ENCODE assay signal across 15 cellular contexts in genomic region chr10:121990015-121990677, GRCh38. TPM values are rescaled to one million over a fixed set of nuclear protein-coding genes. Genes with fewer than 3 reads are reported as not detected.
A peak's percentile ranks its signal among the peaks of the same experiment; 100 is the strongest.
DNase-seq lines count a peak whose midpoint lies in the region; ATAC-seq and TF ChIP-seq lines count a peak whose summit lies in the region.
"Had no signal": no experiment of that assay in that cellular context is flagged by ENCODE, and none has a peak within 500 bp of the region (broad histone marks: within the 10 kb centered on the region; RNA-seq: fewer than 3 reads in every experiment).

No MANE protein-coding gene starts in this region.

- no peak overlapping the region for H3K4me3 Mint-ChIP-seq in GM23338
- H3K4me3 Mint-ChIP-seq: neural crest cell; T-helper 1 cell treated with Interleukin-12 subunit alpha and Interleukin-12 subunit beta and Interleukin-4 antibody, amounts not matched to agents 30 μg/mL and 1 μg/mL, for 36 hours had no signal

- no peaks in the 10 kb centered on the region for H3K79me2 ChIP-seq in GM23338 (replicated peaks; ENCODE audit: insufficient read depth)

- H3K36me3 ChIP-seq in GM23338 (ENCODE audit: insufficient read depth) (no peaks in the 10 kb centered on the region), skeletal muscle tissue (ENCODE audit: control insufficient read depth in 3 of 3, insufficient read depth in 3 of 3, low read length in 3 of 3) (no peaks in the 10 kb centered on the region)

- H3K9me3 Mint-ChIP-seq in GM23338 = peaks cover 14% of the 10 kb centered on the region
- H3K9me3 Mint-ChIP-seq: neural crest cell had no signal

- H3K4me3 ChIP-seq in GM23338 = no peak overlapping the region
- no peak overlapping the region for H3K4me3 ChIP-seq in fibroblast of the aortic adventitia (ENCODE audit: low read depth, low read length)
- no peak overlapping the region for H3K4me3 ChIP-seq in skeletal muscle tissue (ENCODE audit: low read length in 3 of 3)

- H3K4me1 ChIP-seq in GM23338 (ENCODE audit: insufficient read depth) (peaks cover 7% of the 10 kb centered on the region; the same call in 1 of the 2 replicates), skeletal muscle tissue (ENCODE audit: control insufficient read depth in 3 of 3, insufficient read depth in 3 of 3, low read length in 3 of 3) (peaks cover 8 to 27% (median 21%) of the 10 kb centered on the region in 3 donors)

- H3F3A ChIP-seq in GM23338 (replicated peaks; ENCODE audit: low read depth) = no peaks in the 10 kb centered on the region

- no peaks in the 10 kb centered on the region for H4K20me1 ChIP-seq in GM23338 (replicated peaks; ENCODE audit: insufficient read depth)

- no peaks in the 10 kb centered on the region for H3K9me2 ChIP-seq in GM23338 (ENCODE audit: insufficient read depth)

- no peaks in the 10 kb centered on the region for H3K9me3 ChIP-seq in skeletal muscle tissue (ENCODE audit: control insufficient read depth in 3 of 3, low read length in 3 of 3)

- H3K27me3 ChIP-seq in GM23338 (ENCODE audit: insufficient read depth) = no peaks in the 10 kb centered on the region
- no peaks in the 10 kb centered on the region for H3K27me3 ChIP-seq in skeletal muscle tissue (ENCODE audit: control insufficient read depth in 3 of 3, insufficient read depth in 3 of 3, low read length in 3 of 3)

- no peaks in the 10 kb centered on the region for H3K27me3 Mint-ChIP-seq in GM23338 (ENCODE audit: insufficient read depth, low read depth, poor library complexity)

- peaks cover 6% of the 10 kb centered on the region for H3K36me3 Mint-ChIP-seq in GM23338 (ENCODE audit: low read depth)

- H3K9ac ChIP-seq in skeletal muscle tissue (ENCODE audit: low read depth in 1 of 3, low read length in 3 of 3) = no peak overlapping the region
- H3K9ac ChIP-seq: KMS-11 had no signal

- H3K27ac ChIP-seq in GM23338 (ENCODE audit: low read depth) (no peak overlapping the region), skeletal muscle tissue (ENCODE audit: low read depth, low read length) (peak overlapping the region; percentile 39)
- H3K27ac ChIP-seq: KMS-11 had no signal

- H3K27ac Mint-ChIP-seq in GM23338 = no peak overlapping the region
- H3K27ac Mint-ChIP-seq: activated T-helper 2 cell treated with anti-CD3 and anti-CD28 coated beads, Interferon-gamma antibody, Interleukin-2, Interleukin-4, amounts not matched to agents 10 μg/mL and 5 μg/mL and 100 μg/mL, durations not matched to agents 14 hours and 24 hours and 36 hours; T-helper 1 cell treated with Interleukin-12 subunit alpha and Interleukin-12 subunit beta and Interleukin-4 antibody, amounts not matched to agents 30 μg/mL and 1 μg/mL, for 36 hours had no signal

- ATAC-seq in GM23338 = no peak
- no peak for ATAC-seq in HG03521 (IDR thresholded peaks at IDR 0.05; ENCODE audit: unreplicated experiment)

- TF ChIP-seq CTCF in GM23338 (conservative IDR thresholded peaks at IDR 0.05; ENCODE audit: low read depth in 2 of 2) (no peak), fibroblast of the aortic adventitia (IDR thresholded peaks at IDR 0.05; ENCODE audit: insufficient read depth, low read length) (peak; percentile 2)

- no peak overlapping the region for H3K4me2 ChIP-seq in GM23338
- H3K4me2 ChIP-seq: KMS-11 had no signal

- H2AFZ ChIP-seq in GM23338 = peak overlapping the region; percentile 76; the same call in 1 of the 2 replicates

- DNase-seq in GM23338 (ENCODE audit: low spot score) (no peak), RPMI8226 (peak; percentile 55), fibroblast of the aortic adventitia (ENCODE audit: low read depth) (no peak), NCI-H1092 (lab: John Stamatoyannopoulos, UW) (no peak), COR-L47 (lab: John Stamatoyannopoulos, UW) (no peak)
- DNase-seq in activated CD8-positive, alpha-beta memory T cell treated with anti-CD3 and anti-CD28 coated beads, Interleukin-2, amount 50 U/mL, for 48 hours = no peak
- DNase-seq: caudate nucleus, NCI-H1417, SHP77 had no signal

- peaks cover 19% of the 10 kb centered on the region; the same call in 2 of the 3 replicates for H3K4me1 Mint-ChIP-seq in GM23338
- H3K4me1 Mint-ChIP-seq: neural crest cell had no signal

TF ChIP-seq in GM23338, 12 proteins besides CTCF, POLR2A, EP300 and RAD21:
- TF ChIP-seq JUNB (IDR thresholded peaks at IDR 0.05; ENCODE audit: unreplicated experiment) (no peak), POLR2AphosphoS5 (IDR thresholded peaks at IDR 0.05; ENCODE audit: low read depth) (no peak), EZH2 (IDR thresholded peaks at IDR 0.05; ENCODE audit: low read depth, unreplicated experiment) (no peak), EZH2phosphoT487 (IDR thresholded peaks at IDR 0.05; ENCODE audit: unreplicated experiment) (no peak), CREB1 (CRISPR knock-in tag; IDR thresholded peaks at IDR 0.05; ENCODE audit: low read depth) (no peak), NANOG (IDR thresholded peaks at IDR 0.05; ENCODE audit: borderline replicate concordance) (no peak), ETS1 (IDR thresholded peaks at IDR 0.05) (no peak)
- TF ChIP-seq, protein P1, sequence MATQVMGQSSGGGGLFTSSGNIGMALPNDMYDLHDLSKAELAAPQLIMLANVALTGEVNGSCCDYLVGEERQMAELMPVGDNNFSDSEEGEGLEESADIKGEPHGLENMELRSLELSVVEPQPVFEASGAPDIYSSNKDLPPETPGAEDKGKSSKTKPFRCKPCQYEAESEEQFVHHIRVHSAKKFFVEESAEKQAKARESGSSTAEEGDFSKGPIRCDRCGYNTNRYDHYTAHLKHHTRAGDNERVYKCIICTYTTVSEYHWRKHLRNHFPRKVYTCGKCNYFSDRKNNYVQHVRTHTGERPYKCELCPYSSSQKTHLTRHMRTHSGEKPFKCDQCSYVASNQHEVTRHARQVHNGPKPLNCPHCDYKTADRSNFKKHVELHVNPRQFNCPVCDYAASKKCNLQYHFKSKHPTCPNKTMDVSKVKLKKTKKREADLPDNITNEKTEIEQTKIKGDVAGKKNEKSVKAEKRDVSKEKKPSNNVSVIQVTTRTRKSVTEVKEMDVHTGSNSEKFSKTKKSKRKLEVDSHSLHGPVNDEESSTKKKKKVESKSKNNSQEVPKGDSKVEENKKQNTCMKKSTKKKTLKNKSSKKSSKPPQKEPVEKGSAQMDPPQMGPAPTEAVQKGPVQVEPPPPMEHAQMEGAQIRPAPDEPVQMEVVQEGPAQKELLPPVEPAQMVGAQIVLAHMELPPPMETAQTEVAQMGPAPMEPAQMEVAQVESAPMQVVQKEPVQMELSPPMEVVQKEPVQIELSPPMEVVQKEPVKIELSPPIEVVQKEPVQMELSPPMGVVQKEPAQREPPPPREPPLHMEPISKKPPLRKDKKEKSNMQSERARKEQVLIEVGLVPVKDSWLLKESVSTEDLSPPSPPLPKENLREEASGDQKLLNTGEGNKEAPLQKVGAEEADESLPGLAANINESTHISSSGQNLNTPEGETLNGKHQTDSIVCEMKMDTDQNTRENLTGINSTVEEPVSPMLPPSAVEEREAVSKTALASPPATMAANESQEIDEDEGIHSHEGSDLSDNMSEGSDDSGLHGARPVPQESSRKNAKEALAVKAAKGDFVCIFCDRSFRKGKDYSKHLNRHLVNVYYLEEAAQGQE (IDR thresholded peaks at IDR 0.05; ENCODE audit: unreplicated experiment) = no peak
TF ChIP-seq in GM23338: peak in this region for 0.

RNA-seq across cellular contexts. Expression of gene TACC2, which starts 1.2 kb away (rescaled TPM):
- total RNA-seq in GM23338 (2014; rRNA removed; shearing (Covaris generic)) = 24.2 and 35.9 TPM in 2 replicates
- 25.8 and 30.8 TPM in 2 replicates for polyA plus RNA-seq in GM23338 (2016; fragmentation: Nextera tagmentation; extraction: Ambion mirVana)
- total RNA-seq in fibroblast of the aortic adventitia (ENCODE audit: low replicate concordance) = 9.2 and 15.3 TPM in 2 replicates
- 37.6 TPM for total RNA-seq in skeletal muscle tissue
- total RNA-seq: activated T-helper 2 cell treated with anti-CD3 and anti-CD28 coated beads, Interferon-gamma antibody, Interleukin-2, Interleukin-4, amounts not matched to agents 10 μg/mL and 5 μg/mL and 100 μg/mL, durations not matched to agents 14 hours and 24 hours and 36 hours had no signal

RNA-seq across cellular contexts. Expression of gene NSMCE4A, which starts 15.1 kb away (rescaled TPM):
- 74.6 and 84.8 TPM in 2 replicates for total RNA-seq in GM23338 (2014; rRNA removed; shearing (Covaris generic))
- 85.3 and 94.9 TPM in 2 replicates for polyA plus RNA-seq in GM23338 (2016; fragmentation: Nextera tagmentation; extraction: Ambion mirVana)
- total RNA-seq in fibroblast of the aortic adventitia (ENCODE audit: low replicate concordance) = 25.0 and 39.3 TPM in 2 replicates
- total RNA-seq in skeletal muscle tissue = 31.3 TPM
